8 cellular contexts compared by ENCODE assay signal in the genomic region with DNA sequence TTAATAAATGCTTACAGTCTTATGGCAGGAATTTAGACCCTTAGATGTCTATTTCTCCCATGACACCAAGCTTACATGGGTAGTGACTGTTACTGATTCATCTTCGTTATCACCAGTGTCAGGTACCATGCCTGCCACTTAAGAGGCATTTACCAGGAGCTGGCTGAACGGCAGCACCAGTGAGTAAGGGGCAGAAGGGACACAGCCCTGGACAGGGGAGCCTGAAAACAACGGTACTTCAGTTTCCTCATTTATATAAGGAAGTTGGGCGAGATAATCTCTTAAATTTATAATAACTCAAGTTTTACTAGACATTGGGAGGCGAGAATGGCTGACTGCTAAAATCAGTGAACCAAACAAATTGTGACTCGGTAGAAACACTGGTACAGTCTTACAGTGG. TPM values are rescaled to one million over a fixed set of nuclear protein-coding genes. Genes with fewer than 3 reads are reported as not detected.
DNase-seq lines count a peak whose midpoint lies in the region; ATAC-seq and TF ChIP-seq lines count a peak whose summit lies in the region.

No MANE protein-coding gene starts in this region.

- H3K9me3 ChIP-seq in MM.1S (replicated peaks; ENCODE audit: insufficient read depth, low read length): no peaks in the 10 kb centered on the region
- H3K9me3 ChIP-seq in neural cell (ENCODE audit: low read length): no peaks in the 10 kb centered on the region

- no peak for TF ChIP-seq CTCF in MM.1S (IDR thresholded peaks at IDR 0.05; ENCODE audit: low read length)
- no peak for TF ChIP-seq CTCF in coronary artery (IDR thresholded peaks at IDR 0.05)
- no peak for TF ChIP-seq CTCF in neural cell (IDR thresholded peaks at IDR 0.05; ENCODE audit: poor library complexity, severe bottlenecking)

- H4K20me1 ChIP-seq in MM.1S (ENCODE audit: insufficient read depth, low read length) (no peaks in the 10 kb centered on the region), neural cell (ENCODE audit: insufficient read depth) (no peaks in the 10 kb centered on the region)

- H3K27me3 ChIP-seq in MM.1S (replicated peaks; ENCODE audit: insufficient read depth, low read length) (no peaks in the 10 kb centered on the region), neural cell (ENCODE audit: insufficient read depth, low read depth, low read length) (no peaks in the 10 kb centered on the region)

- H3K27ac ChIP-seq in MM.1S (ENCODE audit: low read length) (no peak overlapping the region), coronary artery (peak overlapping the region in 1 of 2 donors; percentile 97), neural cell (ENCODE audit: low read length) (peak overlapping the region; percentile 94)

- H2AFZ ChIP-seq in MM.1S (ENCODE audit: low read length) (no peak overlapping the region), neural cell (ENCODE audit: low read depth, low read length) (no peak overlapping the region)

- peaks cover 50% of the 10 kb centered on the region for H3K79me2 ChIP-seq in MM.1S (ENCODE audit: low read length)
- H3K79me2 ChIP-seq in neural cell (replicated peaks; ENCODE audit: insufficient read depth, low read length): peaks cover 56% of the 10 kb centered on the region

- no peak for TF ChIP-seq EP300 in neural cell (conservative IDR thresholded peaks at IDR 0.05; ENCODE audit: poor library complexity, severe bottlenecking)

- peaks cover 13% of the 10 kb centered on the region for H3K4me1 ChIP-seq in MM.1S (ENCODE audit: low read length)

- peak overlapping the region; percentile 85 for H3K4me2 ChIP-seq in MM.1S (ENCODE audit: low read depth, low read length)
- peak overlapping the region; percentile 57 for H3K4me2 ChIP-seq in neural cell (ENCODE audit: low read length)

- H3K36me3 ChIP-seq in MM.1S (replicated peaks; ENCODE audit: insufficient read depth, low read length): no peaks in the 10 kb centered on the region
- H3K36me3 ChIP-seq in neural cell (ENCODE audit: insufficient read depth, low read length): no peaks in the 10 kb centered on the region

- DNase-seq in CD1c-positive myeloid dendritic cell (ENCODE audit: extremely low spot score): peak; percentile 41
- DNase-seq in MM.1S: no peak
- no peak for DNase-seq in coronary artery (ENCODE audit: low spot score)
- no peak for DNase-seq in germinal center (ENCODE audit: low spot score)
- DNase-seq in foreskin melanocyte: no peak
- no peak for DNase-seq in NCI-H2107 (lab: John Stamatoyannopoulos, UW)

- ATAC-seq in HG02678 (IDR thresholded peaks at IDR 0.05; ENCODE audit: unreplicated experiment): no peak

- peak overlapping the region; percentile 97; the same call in 1 of the 2 replicates for H3K9ac ChIP-seq in MM.1S (ENCODE audit: low read length)
- H3K9ac ChIP-seq in neural cell (ENCODE audit: low read length): peak overlapping the region; percentile 96

- H3F3A ChIP-seq in MM.1S (ENCODE audit: insufficient read depth, low read length) (peaks cover 11% of the 10 kb centered on the region), neural cell (ENCODE audit: insufficient read depth, low read length, poor library complexity, severe bottlenecking) (no peaks in the 10 kb centered on the region)

- H3K4me3 ChIP-seq in MM.1S (ENCODE audit: low read length) (peak overlapping the region; percentile 98; the same call in 1 of the 2 replicates), coronary artery (peak overlapping the region; percentile 99), neural cell (ENCODE audit: low read length) (peak overlapping the region; percentile 86)

- H3K9me2 ChIP-seq in MM.1S (replicated peaks; ENCODE audit: insufficient read depth, low read length) (no peaks in the 10 kb centered on the region), neural cell (ENCODE audit: insufficient read depth, low read length) (no peaks in the 10 kb centered on the region)

- TF ChIP-seq RAD21 in neural cell (conservative IDR thresholded peaks at IDR 0.05): no peak

TF ChIP-seq in neural cell, 6 proteins besides CTCF, POLR2A, EP300 and RAD21:
- no peak for TF ChIP-seq TAF1 (IDR thresholded peaks at IDR 0.05; ENCODE audit: low read depth)
- no peak for TF ChIP-seq SMC3 (conservative IDR thresholded peaks at IDR 0.05; ENCODE audit: poor library complexity)
- TF ChIP-seq, protein P1, sequence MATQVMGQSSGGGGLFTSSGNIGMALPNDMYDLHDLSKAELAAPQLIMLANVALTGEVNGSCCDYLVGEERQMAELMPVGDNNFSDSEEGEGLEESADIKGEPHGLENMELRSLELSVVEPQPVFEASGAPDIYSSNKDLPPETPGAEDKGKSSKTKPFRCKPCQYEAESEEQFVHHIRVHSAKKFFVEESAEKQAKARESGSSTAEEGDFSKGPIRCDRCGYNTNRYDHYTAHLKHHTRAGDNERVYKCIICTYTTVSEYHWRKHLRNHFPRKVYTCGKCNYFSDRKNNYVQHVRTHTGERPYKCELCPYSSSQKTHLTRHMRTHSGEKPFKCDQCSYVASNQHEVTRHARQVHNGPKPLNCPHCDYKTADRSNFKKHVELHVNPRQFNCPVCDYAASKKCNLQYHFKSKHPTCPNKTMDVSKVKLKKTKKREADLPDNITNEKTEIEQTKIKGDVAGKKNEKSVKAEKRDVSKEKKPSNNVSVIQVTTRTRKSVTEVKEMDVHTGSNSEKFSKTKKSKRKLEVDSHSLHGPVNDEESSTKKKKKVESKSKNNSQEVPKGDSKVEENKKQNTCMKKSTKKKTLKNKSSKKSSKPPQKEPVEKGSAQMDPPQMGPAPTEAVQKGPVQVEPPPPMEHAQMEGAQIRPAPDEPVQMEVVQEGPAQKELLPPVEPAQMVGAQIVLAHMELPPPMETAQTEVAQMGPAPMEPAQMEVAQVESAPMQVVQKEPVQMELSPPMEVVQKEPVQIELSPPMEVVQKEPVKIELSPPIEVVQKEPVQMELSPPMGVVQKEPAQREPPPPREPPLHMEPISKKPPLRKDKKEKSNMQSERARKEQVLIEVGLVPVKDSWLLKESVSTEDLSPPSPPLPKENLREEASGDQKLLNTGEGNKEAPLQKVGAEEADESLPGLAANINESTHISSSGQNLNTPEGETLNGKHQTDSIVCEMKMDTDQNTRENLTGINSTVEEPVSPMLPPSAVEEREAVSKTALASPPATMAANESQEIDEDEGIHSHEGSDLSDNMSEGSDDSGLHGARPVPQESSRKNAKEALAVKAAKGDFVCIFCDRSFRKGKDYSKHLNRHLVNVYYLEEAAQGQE (IDR thresholded peaks at IDR 0.05; ENCODE audit: borderline replicate concordance): no peak
- no peak for TF ChIP-seq POLR2AphosphoS5 (IDR thresholded peaks at IDR 0.05)
- TF ChIP-seq EZH2 (IDR thresholded peaks at IDR 0.05; ENCODE audit: borderline replicate concordance, insufficient read depth, low read length, poor library complexity, severe bottlenecking): no peak

RNA-seq across cellular contexts. Expression of a gene that starts 1.2 kb away (rescaled TPM):
- polyA plus RNA-seq in neural cell: 160 and 165 TPM in 2 replicates
- 62.8 and 74.9 TPM in 2 replicates for polyA minus RNA-seq in neural cell

RNA-seq across cellular contexts. Expression of a gene that starts 1.3 kb away (rescaled TPM):
- 111 and 123 TPM in 2 replicates for polyA plus RNA-seq in neural cell
- 49.9 and 64.0 TPM in 2 replicates for polyA minus RNA-seq in neural cell
